Comparison of ENCODE assay signal across 9 cellular contexts in the genomic region with DNA sequence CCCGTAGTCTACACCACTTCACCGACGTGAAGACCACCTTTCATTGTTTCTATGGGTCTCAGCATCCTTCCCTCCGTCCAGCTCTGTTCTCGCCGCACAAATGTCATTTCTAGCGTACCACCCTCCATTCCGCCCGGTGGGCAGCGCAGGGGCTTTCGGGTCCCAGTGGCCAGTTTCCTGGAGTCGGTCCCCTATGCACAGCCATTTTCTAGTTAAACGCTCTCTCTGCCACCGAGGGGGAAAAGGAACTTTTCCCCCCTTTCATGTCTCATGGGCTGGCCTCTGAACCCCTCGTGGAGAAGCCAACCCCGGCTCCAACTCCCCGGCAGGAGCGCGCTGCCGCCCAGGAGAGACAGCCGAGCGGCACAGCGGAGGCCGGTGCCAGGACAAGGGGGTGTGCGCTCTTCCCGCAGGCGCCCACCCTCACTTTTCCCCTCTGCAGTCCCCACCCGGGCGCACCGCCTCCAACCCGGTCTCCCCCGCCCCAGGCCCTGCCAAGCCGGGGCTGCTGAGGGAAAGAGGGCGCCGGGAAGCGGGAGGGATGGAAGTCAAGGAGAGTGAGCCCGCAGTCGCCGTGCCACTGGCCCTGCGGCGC. TPM values are rescaled to one million over a fixed set of nuclear protein-coding genes. Genes with fewer than 3 reads are reported as not detected.
DNase-seq lines count a peak whose midpoint lies in the region; ATAC-seq, FAIRE-seq and TF ChIP-seq lines count a peak whose summit lies in the region.
"Had no signal": no experiment of that assay in that cellular context is flagged by ENCODE, and none has a peak within 500 bp of the region (broad histone marks: within the 10 kb centered on the region; RNA-seq: fewer than 3 reads in every experiment).

No MANE protein-coding gene starts in this region.

- H3K27me3 ChIP-seq in BE2C, result no peaks in the 10 kb centered on the region
- H3K27me3 ChIP-seq in ascending aorta, result no peaks in the 10 kb centered on the region

- H3K4me1 ChIP-seq in BE2C (peaks cover 11% of the 10 kb centered on the region), ascending aorta (peaks cover 7 to 18% of the 10 kb centered on the region in 2 donors), kidney (ENCODE audit: control insufficient read depth in 1 of 2, insufficient read depth in 1 of 2, low read depth in 1 of 2, low read length in 2 of 2) (peaks cover 14 to 15% of the 10 kb centered on the region in 2 donors)

- peaks cover 78% of the 10 kb centered on the region for H3K27me3 Mint-ChIP-seq in stimulated activated naive CD8-positive, alpha-beta T cell treated with anti-CD3 and anti-CD28 coated beads, Interleukin-15, amount 100 ng/mL, for 72 hours

- peaks cover 0 to under 1% of the 10 kb centered on the region in 2 donors for H3K9me3 Mint-ChIP-seq in stimulated activated naive CD8-positive, alpha-beta T cell treated with anti-CD3 and anti-CD28 coated beads, Interleukin-15, amount 100 ng/mL, for 72 hours

- H3K36me3 ChIP-seq in BE2C (no peaks in the 10 kb centered on the region), ascending aorta (no peaks in the 10 kb centered on the region), kidney (ENCODE audit: control insufficient read depth in 1 of 2, insufficient read depth in 2 of 2, low read length in 2 of 2) (no peaks in the 10 kb centered on the region)

- no peaks in the 10 kb centered on the region for H3K9me3 ChIP-seq in BE2C
- H3K9me3 ChIP-seq in ascending aorta, result no peaks in the 10 kb centered on the region
- no peaks in the 10 kb centered on the region for H3K9me3 ChIP-seq in kidney (ENCODE audit: control insufficient read depth in 1 of 2, low read length in 2 of 2)

- TF ChIP-seq CTCF in BE2C (IDR thresholded peaks at IDR 0.05; ENCODE audit: low read depth, low read length) (no peak), ascending aorta (IDR thresholded peaks at IDR 0.05) (peak in 1 of 3 experiments; percentile 2), kidney (IDR thresholded peaks at IDR 0.05; ENCODE audit: borderline replicate concordance, extremely low read depth, insufficient read depth) (no peak)

- intact Hi-C loops in ascending aorta (cut with DNase I), result loop anchor here (1.0 to 10.0 kb wide), 9 partner anchors 37 to 479 kb away; no protein-coding TSS in a partner anchor
- intact Hi-C loops in kidney (cut with DNase I), result loop anchor here (5.0 to 10.0 kb wide), 2 partner anchors 236 to 279 kb away; no protein-coding TSS in a partner anchor

- H3K4me1 Mint-ChIP-seq in stimulated activated naive CD8-positive, alpha-beta T cell treated with anti-CD3 and anti-CD28 coated beads, Interleukin-15, amount 100 ng/mL, for 72 hours, result peaks cover 39% of the 10 kb centered on the region

- H3K27ac Mint-ChIP-seq in stimulated activated naive CD8-positive, alpha-beta T cell treated with anti-CD3 and anti-CD28 coated beads, Interleukin-15, amount 100 ng/mL, for 72 hours, result no peak overlapping the region

- H3K27ac ChIP-seq in ascending aorta (peak overlapping the region; percentile 87 to 91), kidney (ENCODE audit: low read depth in 2 of 2, low read length in 2 of 2) (peak overlapping the region; percentile 72 to 81)

- peak overlapping the region; percentile 80 to 90 for H3K4me3 Mint-ChIP-seq in stimulated activated naive CD8-positive, alpha-beta T cell treated with anti-CD3 and anti-CD28 coated beads, Interleukin-15, amount 100 ng/mL, for 72 hours

- H3K9ac ChIP-seq in kidney (ENCODE audit: low read length in 2 of 2), result peak overlapping the region; percentile 68 to 84

- no peak for FAIRE-seq in kidney (lab: Jason Lieb, UNC)

- H3K4me3 ChIP-seq in BE2C (ENCODE audit: low read depth, low read length) (peak overlapping the region; percentile 84), ascending aorta (peak overlapping the region; percentile 88 to 92), kidney (ENCODE audit: low read length in 2 of 2) (peak overlapping the region; percentile 90 to 92)

- DNase-seq in BE2C (no peak), ascending aorta (ENCODE audit: low spot score in 2 of 2) (peak in 1 of 2 donors; percentile 70), kidney (peak; percentile 82), A172 (ENCODE audit: low spot score) (no peak), SKM-1 (lab: John Stamatoyannopoulos, UW; ENCODE audit: unreplicated experiment) (no peak)
- DNase-seq in stimulated activated naive CD8-positive, alpha-beta T cell treated with anti-CD3 and anti-CD28 coated beads, Interleukin-15, amount 100 ng/mL, for 72 hours, result peak; percentile 10 to 22

- ATAC-seq in GM19324 (IDR thresholded peaks at IDR 0.05; ENCODE audit: low FRiP score, unreplicated experiment), result peak; percentile 20
- peak; percentile 0 for ATAC-seq in HG03565 (IDR thresholded peaks at IDR 0.05; ENCODE audit: unreplicated experiment)
- ATAC-seq in stimulated activated naive CD8-positive, alpha-beta T cell treated with anti-CD3 and anti-CD28 coated beads, Interleukin-15, amount 100 ng/mL, for 72 hours, result peak; percentile 10

RNA-seq across cellular contexts. Expression of a gene that starts 0.7 kb away (rescaled TPM):
- polyA plus RNA-seq in BE2C (2012; ENCODE audit: insufficient read depth, insufficient read length, low read depth), result 12.2 TPM
- total RNA-seq in ascending aorta (51.4 TPM), kidney (65.6 TPM)
- 13.4 TPM for polyA plus RNA-seq in kidney (ENCODE audit: insufficient read depth, low read depth, low replicate concordance)
- total RNA-seq in A172 (2014; rRNA removed; shearing (Covaris generic)), result 49.1 and 56.8 TPM in 2 replicates

RNA-seq across cellular contexts. Expression of a gene that starts 43.1 kb away (rescaled TPM):
- 904 TPM for polyA plus RNA-seq in BE2C (2012; ENCODE audit: insufficient read depth, insufficient read length, low read depth)
- total RNA-seq in ascending aorta (119 TPM), kidney (35.8 TPM)
- 353 TPM for polyA plus RNA-seq in kidney (ENCODE audit: insufficient read depth, low read depth, low replicate concordance)
- 2,111 and 2,441 TPM in 2 replicates for total RNA-seq in A172 (2014; rRNA removed; shearing (Covaris generic))
- total RNA-seq: HT1080 had no signal

Comparison
In these comparisons a context has a peak if more than half of its experiments do, and no peak if none do; other contexts are left out.
1. DNase-seq: peak in kidney (single experiment) and stimulated activated naive CD8-positive, alpha-beta T cell treated with anti-CD3 and anti-CD28 coated beads, Interleukin-15, amount 100 ng/mL, for 72 hours (2 of 2); none in BE2C (single experiment), A172 (single experiment) and SKM-1 (single experiment).
2. RNA of a gene that starts 43.1 kb away (total RNA-seq): 2,111 to 2,441 TPM in A172; 119 TPM in ascending aorta (single experiment) and 35.8 TPM in kidney (single experiment); every median in the first group is over 10 times any median in the second.
3. Peak in every context shown above with its lines, with median percentiles within 50 percentile points of each other: H3K4me3 ChIP-seq and ATAC-seq.